In genomic region chr5:138458856-138459255, GRCh38 we compare ENCODE assay signal across 11 cellular contexts. TPM values are rescaled to one million over a fixed set of nuclear protein-coding genes. Genes with fewer than 3 reads are reported as not detected.
DNase-seq lines count a peak whose midpoint lies in the region; ATAC-seq lines count a peak whose summit lies in the region.
"Had no signal": no experiment of that assay in that cellular context is flagged by ENCODE, and none has a peak within 500 bp of the region (broad histone marks: within the 10 kb centered on the region; RNA-seq: fewer than 3 reads in every experiment).

No MANE protein-coding gene starts in this region.

- peak overlapping the region in 3 of 10 experiments; percentile 21 to 38 (median 29); a peak in 5 of 20 replicates for H3K4me3 ChIP-seq in BLaER1 treated with 17β-estradiol and CSF1 and Interleukin-3, amounts not matched to agents 10 nM and 100 nM
- H3K4me3 ChIP-seq in H7 (ENCODE audit: insufficient read depth, low read depth, low read length): no peak overlapping the region
- no peak overlapping the region for H3K4me3 ChIP-seq in naive thymus-derived CD4-positive, alpha-beta T cell (ENCODE audit: low read length)
- H3K4me3 ChIP-seq: uterus had no signal

- peaks cover 0 to 4% of the 10 kb centered on the region in 2 donors for H3K9me3 Mint-ChIP-seq in activated naive CD4-positive, alpha-beta T cell treated with anti-CD3 and anti-CD28 coated beads, Interleukin-2, amount 50 U/mL, for 72 hours
- no peaks in the 10 kb centered on the region for H3K9me3 Mint-ChIP-seq in naive thymus-derived CD4-positive, alpha-beta T cell

- POLR2A ChIA-PET in naive thymus-derived CD4-positive, alpha-beta T cell (lab: Charles Lee): interaction anchor here (1.0 to 2.0 kb wide), 3 partner anchors 9 to 121 kb away, joined by 3 to 5 read pairs (median 4); partner anchors contain the start of gene FAM53C

- H3K4me1 Mint-ChIP-seq in naive thymus-derived CD4-positive, alpha-beta T cell: peaks cover 23 to 48% (median 40%) of the 10 kb centered on the region in 7 donors

- H3K4me2 ChIP-seq in BLaER1 treated with 17β-estradiol and CSF1 and Interleukin-3, amounts not matched to agents 10 nM and 100 nM: peak overlapping the region; percentile 71 to 97 (median 89)
- H3K4me2 ChIP-seq: SK-N-SH had no signal

- peaks cover 0 to 8% of the 10 kb centered on the region in 2 donors for H3K36me3 Mint-ChIP-seq in activated naive CD4-positive, alpha-beta T cell treated with anti-CD3 and anti-CD28 coated beads, Interleukin-2, amount 50 U/mL, for 72 hours
- peaks cover 0 to 4% (median 0%) of the 10 kb centered on the region in 5 donors for H3K36me3 Mint-ChIP-seq in naive thymus-derived CD4-positive, alpha-beta T cell

- peak overlapping the region; percentile 90 to 99 for H3K27ac Mint-ChIP-seq in activated naive CD4-positive, alpha-beta T cell treated with anti-CD3 and anti-CD28 coated beads, Interleukin-2, amount 50 U/mL, for 72 hours
- H3K27ac Mint-ChIP-seq in naive thymus-derived CD4-positive, alpha-beta T cell: peak overlapping the region; percentile 90 to 99 (median 97)

- H3K27me3 ChIP-seq in BLaER1 treated with 17β-estradiol and CSF1 and Interleukin-3, amounts not matched to agents 10 nM and 100 nM: no peaks in the 10 kb centered on the region
- H3K27me3 ChIP-seq in H7 (ENCODE audit: control insufficient read depth, insufficient read depth, low read length): no peaks in the 10 kb centered on the region
- H3K27me3 ChIP-seq in naive thymus-derived CD4-positive, alpha-beta T cell (ENCODE audit: control insufficient read depth in 2 of 2, insufficient read depth in 2 of 2, low read length in 2 of 2): no peaks in the 10 kb centered on the region
- H3K27me3 ChIP-seq: uterus had no signal

- no peaks in the 10 kb centered on the region for H4K20me1 ChIP-seq in BLaER1 treated with 17β-estradiol and CSF1 and Interleukin-3, amounts not matched to agents 10 nM and 100 nM

- H3K27ac ChIP-seq in BLaER1 treated with 17β-estradiol and CSF1 and Interleukin-3, amounts not matched to agents 10 nM and 100 nM: peak overlapping the region; percentile 20 to 67 (median 57); a peak in 19 of 22 replicates
- H3K27ac ChIP-seq in naive thymus-derived CD4-positive, alpha-beta T cell (ENCODE audit: low read depth, low read length): peak overlapping the region; percentile 49
- H3K27ac ChIP-seq: uterus had no signal

- H3K9ac ChIP-seq in BLaER1 treated with 17β-estradiol and CSF1 and Interleukin-3, amounts not matched to agents 10 nM and 100 nM: peak overlapping the region in 9 of 11 experiments; percentile 16 to 67 (median 45); a peak in 14 of 22 replicates
- H3K9ac ChIP-seq: SK-N-SH had no signal

- H3K4me1 ChIP-seq in BLaER1 treated with 17β-estradiol and CSF1 and Interleukin-3, amounts not matched to agents 10 nM and 100 nM: peaks cover 52 to 70% (median 60%) of the 10 kb centered on the region in 10 experiments
- peaks cover 26 to 35% of the 10 kb centered on the region in 2 donors for H3K4me1 ChIP-seq in naive thymus-derived CD4-positive, alpha-beta T cell (ENCODE audit: control insufficient read depth in 2 of 2, insufficient read depth in 2 of 2, low read length in 2 of 2)
- H3K4me1 ChIP-seq: uterus had no signal

- DNase-seq in H7: peak; percentile 42
- DNase-seq in activated naive CD4-positive, alpha-beta T cell treated with anti-CD3 and anti-CD28 coated beads, Interleukin-2, amount 50 U/mL, for 72 hours (ENCODE audit: low spot score in 2 of 2): no peak
- no peak for DNase-seq in naive thymus-derived CD4-positive, alpha-beta T cell
- no peak for DNase-seq in RKO (ENCODE audit: low spot score)
- no peak for DNase-seq in AML-193 (lab: John Stamatoyannopoulos, UW)
- DNase-seq in AG08395 (ENCODE audit: low spot score): no peak
- no peak for DNase-seq in activated CD4-positive, CD25-positive, alpha-beta regulatory T cell treated with anti-CD3 and anti-CD28 coated beads, Interleukin-2, amount 50 U/mL, for 72 hours
- DNase-seq: kidney, SK-N-SH, uterus had no signal

- CTCF ChIA-PET in naive thymus-derived CD4-positive, alpha-beta T cell (lab: Charles Lee): no interaction called here

- peak in 1 of 2 donors; percentile 0 for ATAC-seq in activated naive CD4-positive, alpha-beta T cell treated with anti-CD3 and anti-CD28 coated beads, Interleukin-2, amount 50 U/mL, for 72 hours
- peak; percentile 2 for ATAC-seq in naive thymus-derived CD4-positive, alpha-beta T cell

- H3K36me3 ChIP-seq in BLaER1 treated with 17β-estradiol and CSF1 and Interleukin-3, amounts not matched to agents 10 nM and 100 nM: no peaks in the 10 kb centered on the region
- no peaks in the 10 kb centered on the region for H3K36me3 ChIP-seq in H7 (replicated peaks; ENCODE audit: control insufficient read depth, insufficient read depth, low read length)
- no peaks in the 10 kb centered on the region for H3K36me3 ChIP-seq in naive thymus-derived CD4-positive, alpha-beta T cell (ENCODE audit: control insufficient read depth in 2 of 3, insufficient read depth in 3 of 3, low read length in 3 of 3)
- H3K36me3 ChIP-seq: uterus had no signal

- no peaks in the 10 kb centered on the region for H3K27me3 Mint-ChIP-seq in naive thymus-derived CD4-positive, alpha-beta T cell

- H3K9me3 ChIP-seq in BLaER1 treated with 17β-estradiol and CSF1 and Interleukin-3, amounts not matched to agents 10 nM and 100 nM (replicated peaks in 1 of 11): no peaks in the 10 kb centered on the region
- no peaks in the 10 kb centered on the region for H3K9me3 ChIP-seq in naive thymus-derived CD4-positive, alpha-beta T cell (ENCODE audit: control insufficient read depth in 2 of 3, low read length in 3 of 3)
- H3K9me3 ChIP-seq: SK-N-SH, uterus had no signal

- H3K4me3 Mint-ChIP-seq in naive thymus-derived CD4-positive, alpha-beta T cell: peak overlapping the region; percentile 56 to 88 (median 74)

- intact Hi-C loops in naive thymus-derived CD4-positive, alpha-beta T cell (cut with micrococcal nuclease): loop anchor here (1.0 kb wide), 1 partner anchor 9 kb away; no protein-coding TSS in a partner anchor

RNA-seq across cellular contexts. Expression of gene EGR1, which starts 6.4 kb away (rescaled TPM):
- 0.10 and 7.5 TPM in 2 replicates for total RNA-seq in H7 (2014; rRNA removed; shearing (Covaris generic))
- 10 to 100 TPM; 39.4 to 60.1 TPM for total RNA-seq in activated naive CD4-positive, alpha-beta T cell treated with anti-CD3 and anti-CD28 coated beads, Interleukin-2, amount 50 U/mL, for 72 hours
- total RNA-seq in naive thymus-derived CD4-positive, alpha-beta T cell: 10 to 100 TPM in 3 of 5 experiments, under 1 TPM in 2; 0.57 to 68.6 (median 12.8) TPM
- polyA plus RNA-seq in naive thymus-derived CD4-positive, alpha-beta T cell: under 1 TPM in 1 of 2 donors, not detected in 1; 0.14 TPM

RNA-seq across cellular contexts. Expression of gene REEP2, which starts 20.0 kb away (rescaled TPM):
- total RNA-seq in H7 (2014; rRNA removed; shearing (Covaris generic)): 18.3 and 20.3 TPM in 2 replicates
- 1 to 10 TPM; 1.3 to 5.9 TPM for total RNA-seq in activated naive CD4-positive, alpha-beta T cell treated with anti-CD3 and anti-CD28 coated beads, Interleukin-2, amount 50 U/mL, for 72 hours
- 1 to 10 TPM in 1 of 5 experiments, under 1 TPM in 1, not detected in 3; 0.94 to 1.2 TPM for total RNA-seq in naive thymus-derived CD4-positive, alpha-beta T cell
- polyA plus RNA-seq in naive thymus-derived CD4-positive, alpha-beta T cell: not detected
